13 cellular contexts compared by ENCODE assay signal in genomic region chr22:29912605-29913398, GRCh38. TPM values are rescaled to one million over a fixed set of nuclear protein-coding genes. Genes with fewer than 3 reads are reported as not detected.
DNase-seq lines count a peak whose midpoint lies in the region; ATAC-seq, FAIRE-seq and TF ChIP-seq lines count a peak whose summit lies in the region.
"Had no signal": no experiment of that assay in that cellular context is flagged by ENCODE, and none has a peak within 500 bp of the region (broad histone marks: within the 10 kb centered on the region; RNA-seq: fewer than 3 reads in every experiment).

No MANE protein-coding gene starts in this region.

- no peak overlapping the region for H2AFZ ChIP-seq in HepG2 (ENCODE audit: low read length)

- BruUV-seq in HepG2 (replicated peaks; lab: Mats Ljungman, UMichigan), result no TSS peak

- DNase-seq in A172 (ENCODE audit: low spot score) (peak; percentile 53), HFF-Myc (ENCODE audit: extremely low read depth, low read depth) (peak; percentile 84), dermis blood vessel endothelial cell (peak; percentile 2), HepG2 (ENCODE audit: low spot score) (no peak), natural killer cell (no peak), KG1 (lab: John Stamatoyannopoulos, UW) (no peak)
- DNase-seq: activated gamma-delta T cell, BE2C had no signal

- peaks cover 53% of the 10 kb centered on the region for H3K79me2 ChIP-seq in HepG2 (ENCODE audit: insufficient read depth, low read length)

- POLR2A ChIA-PET in HepG2 (lab: Yijun Ruan, JAX), result interaction anchor here (1.0 kb wide), 1 partner anchor 29 kb away, joined by 3 read pairs; no protein-coding TSS in a partner anchor

- TF ChIP-seq CTCF in HFF-Myc (IDR thresholded peaks at IDR 0.05; ENCODE audit: low read depth, low read length, missing control alignments), result no peak
- no peak for TF ChIP-seq CTCF in HepG2 (CRISPR knock-in tag; IDR thresholded peaks at IDR 0.05)
- no peak for TF ChIP-seq CTCF in natural killer cell (IDR thresholded peaks at IDR 0.05)

- no peak for FAIRE-seq in HepG2 (lab: Jason Lieb, UNC)
- FAIRE-seq: frontal cortex had no signal

- H3K36me3 Mint-ChIP-seq in natural killer cell, result no peaks in the 10 kb centered on the region

- ATAC-seq in HepG2, result no peak; the same call in 2 of the 3 replicates
- ATAC-seq in esophagus mucosa, result no peak
- ATAC-seq in natural killer cell, result no peak
- ATAC-seq in GM18907 (IDR thresholded peaks at IDR 0.05; ENCODE audit: unreplicated experiment), result no peak

- no peak for TF ChIP-seq EP300 in HepG2 (IDR thresholded peaks at IDR 0.05; ENCODE audit: low read depth in 2 of 2, low read length in 2 of 2)
- TF ChIP-seq EP300 in HepG2 (CRISPR knock-in tag; IDR thresholded peaks at IDR 0.05; ENCODE audit: borderline replicate concordance), result no peak

- no peaks in the 10 kb centered on the region for H3K36me3 ChIP-seq in HepG2 (replicated peaks in 1 of 2; ENCODE audit: control insufficient read depth in 1 of 2, insufficient read depth in 2 of 2, low read length in 2 of 2)
- H3K36me3 ChIP-seq: BE2C had no signal

- no peaks in the 10 kb centered on the region for H3K9me3 Mint-ChIP-seq in natural killer cell
- H3K9me3 Mint-ChIP-seq: IgD-negative memory B cell had no signal

- peaks cover 61 to 71% of the 10 kb centered on the region in 2 donors for H3K4me1 Mint-ChIP-seq in natural killer cell

- no peak overlapping the region for H3K27ac Mint-ChIP-seq in natural killer cell
- H3K27ac Mint-ChIP-seq: IgD-negative memory B cell had no signal

- H3K4me2 ChIP-seq in HepG2 (ENCODE audit: low read depth, low read length), result no peak overlapping the region

- no peak overlapping the region for H3K4me3 Mint-ChIP-seq in natural killer cell
- H3K4me3 Mint-ChIP-seq: IgD-negative memory B cell had no signal

- no peaks in the 10 kb centered on the region for H3K9me3 ChIP-seq in HepG2 (ENCODE audit: low read length)
- H3K9me3 ChIP-seq: BE2C had no signal

- peaks cover 26% of the 10 kb centered on the region for H4K20me1 ChIP-seq in HepG2 (ENCODE audit: insufficient read depth, low read length)

- CTCF ChIA-PET in HepG2 (lab: Yijun Ruan, JAX; ENCODE audit: low intra/inter-chr PET ratio, low total read pairs), result no interaction called here

- no peak for TF ChIP-seq POLR2A in HepG2 (IDR thresholded peaks at IDR 0.05; ENCODE audit: insufficient read depth in 1 of 2, low read depth in 2 of 2, low read length in 2 of 2)

- H3K27ac ChIP-seq in HepG2 (ENCODE audit: extremely low read length, insufficient read depth, low read length), result no peak overlapping the region
- H3K27ac ChIP-seq: VCaP had no signal

- H3K4me1 ChIP-seq in HepG2 (ENCODE audit: insufficient read depth, low read length), result peaks cover 65% of the 10 kb centered on the region
- H3K4me1 ChIP-seq: BE2C had no signal

- H3K4me3 ChIP-seq in HFF-Myc (replicated peaks; ENCODE audit: low read depth, low read length) (no peak overlapping the region), HepG2 (replicated peaks in 1 of 3; ENCODE audit: insufficient read depth in 1 of 3, low read depth in 2 of 3, low read length in 3 of 3) (no peak overlapping the region)

- 93% methylated on average over 4 of the region's 5 CpGs for WGBS in HepG2 (ENCODE audit: low lambda C conversion rate)

- no peaks in the 10 kb centered on the region for H3K27me3 ChIP-seq in HepG2 (ENCODE audit: control insufficient read depth in 1 of 2, insufficient read depth in 2 of 2, low read length in 2 of 2)
- H3K27me3 ChIP-seq: BE2C had no signal

- TF ChIP-seq RAD21 in HepG2 (CRISPR knock-in tag; IDR thresholded peaks at IDR 0.05), result no peak

- H3K9ac ChIP-seq in HepG2 (ENCODE audit: insufficient read depth, low read depth, low read length), result no peak overlapping the region

- intact Hi-C loops in HepG2 (cut with micrococcal nuclease; ENCODE audit: unreplicated experiment), result no loop called here
- intact Hi-C loops in natural killer cell (cut with micrococcal nuclease), result no loop called here

- no peaks in the 10 kb centered on the region for H3K27me3 Mint-ChIP-seq in natural killer cell (ENCODE audit: low read depth in 2 of 2)
- H3K27me3 Mint-ChIP-seq: IgD-negative memory B cell had no signal

- in situ Hi-C loops in HepG2 (cut with HindIII; ENCODE audit: extremely low pct_ligation_motif_present, low pct_unique_long_range_greater_than_20kb), result no loop called here

TF ChIP-seq in HepG2, 621 proteins besides CTCF, POLR2A, EP300 and RAD21:
- TF ChIP-seq, protein P1, sequence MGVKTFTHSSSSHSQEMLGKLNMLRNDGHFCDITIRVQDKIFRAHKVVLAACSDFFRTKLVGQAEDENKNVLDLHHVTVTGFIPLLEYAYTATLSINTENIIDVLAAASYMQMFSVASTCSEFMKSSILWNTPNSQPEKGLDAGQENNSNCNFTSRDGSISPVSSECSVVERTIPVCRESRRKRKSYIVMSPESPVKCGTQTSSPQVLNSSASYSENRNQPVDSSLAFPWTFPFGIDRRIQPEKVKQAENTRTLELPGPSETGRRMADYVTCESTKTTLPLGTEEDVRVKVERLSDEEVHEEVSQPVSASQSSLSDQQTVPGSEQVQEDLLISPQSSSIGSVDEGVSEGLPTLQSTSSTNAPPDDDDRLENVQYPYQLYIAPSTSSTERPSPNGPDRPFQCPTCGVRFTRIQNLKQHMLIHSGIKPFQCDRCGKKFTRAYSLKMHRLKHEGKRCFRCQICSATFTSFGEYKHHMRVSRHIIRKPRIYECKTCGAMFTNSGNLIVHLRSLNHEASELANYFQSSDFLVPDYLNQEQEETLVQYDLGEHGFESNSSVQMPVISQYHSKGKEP (CRISPR knock-in tag; IDR thresholded peaks at IDR 0.05), result no peak
- TF ChIP-seq ZNF121 (CRISPR knock-in tag; IDR thresholded peaks at IDR 0.05), result 0 out of 2 replicates have a peak, but pooled peaks have one; percentile 9

RNA-seq across cellular contexts. Expression of gene MTMR3, which starts 29.8 kb away (rescaled TPM):
- 8.1 and 9.4 TPM in 2 replicates for total RNA-seq in A172 (2014; rRNA removed; shearing (Covaris generic))
- total RNA-seq in dermis blood vessel endothelial cell (41.4 and 42.7 TPM in 2 replicates), HepG2 (2016; rRNA removed; fragmentation: Illumina TruSeq; extraction: Trizol) (12.6 and 15.8 TPM in 2 replicates), esophagus mucosa (31.3 TPM), natural killer cell (10 to 100 TPM; 62.1 to 83.4 (median 75.6) TPM)
- total RNA-seq in HepG2 (2016; cell fraction: cytosol; rRNA removed; fragmentation: Illumina TruSeq; extraction: Trizol; ENCODE audit: low read depth), result 8.7 and 10.0 TPM in 2 replicates
- total RNA-seq in HepG2 (2016; cell fraction: insoluble cytoplasmic fraction; rRNA removed; fragmentation: Illumina TruSeq; extraction: Trizol), result 13.0 and 14.8 TPM in 2 replicates
- 5.7 and 6.5 TPM in 2 replicates for total RNA-seq in HepG2 (2016; cell fraction: membrane; rRNA removed; fragmentation: Illumina TruSeq; extraction: Trizol)
- 13.8 and 18.4 TPM in 2 replicates for total RNA-seq in HepG2 (2016; cell fraction: nucleus; rRNA removed; fragmentation: Illumina TruSeq; extraction: Trizol)
- 24.8 and 29.8 TPM in 2 replicates for polyA plus RNA-seq in HepG2 (2011; rRNA removed)
- 11.2 and 11.6 TPM in 2 replicates for polyA plus RNA-seq in HepG2 (2011; cell fraction: cytosol; rRNA removed)
- 118 TPM in 2 replicates for polyA plus RNA-seq in HepG2 (2011; cell fraction: nucleus; rRNA removed)
- 13.5 and 15.0 TPM in 2 replicates for polyA plus RNA-seq in HepG2 (2012)
- polyA plus RNA-seq in HepG2 (2016; cell fraction: cytosol; fragmentation: Illumina TruSeq; extraction: Trizol; ENCODE audit: low read depth), result 0.43 and 0.50 TPM in 2 replicates
- 7.1 and 8.6 TPM in 2 replicates for polyA plus RNA-seq in HepG2 (2016; cell fraction: insoluble cytoplasmic fraction; fragmentation: Illumina TruSeq; extraction: Trizol; ENCODE audit: low read depth)
- 1.5 and 1.7 TPM in 2 replicates for polyA plus RNA-seq in HepG2 (2016; cell fraction: membrane; fragmentation: Illumina TruSeq; extraction: Trizol; ENCODE audit: low read depth)
- polyA plus RNA-seq in HepG2 (2016; cell fraction: nucleus; fragmentation: Illumina TruSeq; extraction: Trizol; ENCODE audit: insufficient read depth, low read depth), result 22.3 and 26.9 TPM in 2 replicates
- polyA minus RNA-seq in HepG2 (2011; rRNA and poly(A)+ RNA removed; ENCODE audit: low replicate concordance), result 28.7 and 66.5 TPM in 2 replicates
- polyA minus RNA-seq in HepG2 (2011; cell fraction: cytosol; rRNA and poly(A)+ RNA removed), result 8.6 and 12.1 TPM in 2 replicates
- polyA minus RNA-seq in HepG2 (2011; cell fraction: nucleus; rRNA and poly(A)+ RNA removed), result 38.9 and 42.6 TPM in 2 replicates

Comparison
In these comparisons a context has a peak if more than half of its experiments do, and no peak if none do; other contexts are left out.
1. DNase-seq: peak in A172 (single experiment), HFF-Myc (single experiment) and dermis blood vessel endothelial cell (single experiment); none in HepG2 (single experiment), natural killer cell (single experiment) and KG1 (single experiment).